In genomic region chr2:127679680-127680361, GRCh38 we compare ENCODE assay signal across 2 cellular contexts.
TF ChIP-seq lines count a peak whose summit lies in the region.

No MANE protein-coding gene starts in this region.

TF ChIP-seq in SK-N-SH, 30 proteins besides CTCF, POLR2A, EP300 and RAD21 (continued from another document):
- TF ChIP-seq RFX5 (IDR thresholded peaks at IDR 0.05; ENCODE audit: low read length) (no peak), POLR2AphosphoS5 (IDR thresholded peaks at IDR 0.05; ENCODE audit: low read depth, low read length) (no peak), CHD2 (IDR thresholded peaks at IDR 0.05; ENCODE audit: low read length, partially characterized antibody) (no peak), EZH2phosphoT487 (IDR thresholded peaks at IDR 0.05; ENCODE audit: borderline replicate concordance, low read depth) (no peak), GABPA (IDR thresholded peaks at IDR 0.05; ENCODE audit: low read depth) (no peak), TAF1 (IDR thresholded peaks at IDR 0.05; ENCODE audit: borderline replicate concordance, low read depth, low read length) (no peak)
- TF ChIP-seq, protein P1, sequence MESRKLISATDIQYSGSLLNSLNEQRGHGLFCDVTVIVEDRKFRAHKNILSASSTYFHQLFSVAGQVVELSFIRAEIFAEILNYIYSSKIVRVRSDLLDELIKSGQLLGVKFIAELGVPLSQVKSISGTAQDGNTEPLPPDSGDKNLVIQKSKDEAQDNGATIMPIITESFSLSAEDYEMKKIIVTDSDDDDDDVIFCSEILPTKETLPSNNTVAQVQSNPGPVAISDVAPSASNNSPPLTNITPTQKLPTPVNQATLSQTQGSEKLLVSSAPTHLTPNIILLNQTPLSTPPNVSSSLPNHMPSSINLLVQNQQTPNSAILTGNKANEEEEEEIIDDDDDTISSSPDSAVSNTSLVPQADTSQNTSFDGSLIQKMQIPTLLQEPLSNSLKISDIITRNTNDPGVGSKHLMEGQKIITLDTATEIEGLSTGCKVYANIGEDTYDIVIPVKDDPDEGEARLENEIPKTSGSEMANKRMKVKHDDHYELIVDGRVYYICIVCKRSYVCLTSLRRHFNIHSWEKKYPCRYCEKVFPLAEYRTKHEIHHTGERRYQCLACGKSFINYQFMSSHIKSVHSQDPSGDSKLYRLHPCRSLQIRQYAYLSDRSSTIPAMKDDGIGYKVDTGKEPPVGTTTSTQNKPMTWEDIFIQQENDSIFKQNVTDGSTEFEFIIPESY (IDR thresholded peaks at IDR 0.05; ENCODE audit: borderline replicate concordance, low read depth), result no peak
- TF ChIP-seq, protein P2, sequence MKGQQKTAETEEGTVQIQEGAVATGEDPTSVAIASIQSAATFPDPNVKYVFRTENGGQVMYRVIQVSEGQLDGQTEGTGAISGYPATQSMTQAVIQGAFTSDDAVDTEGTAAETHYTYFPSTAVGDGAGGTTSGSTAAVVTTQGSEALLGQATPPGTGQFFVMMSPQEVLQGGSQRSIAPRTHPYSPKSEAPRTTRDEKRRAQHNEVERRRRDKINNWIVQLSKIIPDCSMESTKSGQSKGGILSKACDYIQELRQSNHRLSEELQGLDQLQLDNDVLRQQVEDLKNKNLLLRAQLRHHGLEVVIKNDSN (IDR thresholded peaks at IDR 0.05; ENCODE audit: borderline replicate concordance, low read depth), result no peak

TF ChIP-seq in SK-N-SH treated with all-trans-retinoic acid at 6 μM for 48 hours, 23 proteins besides CTCF, POLR2A, EP300 and RAD21 (continued from another document):
- no peak for TF ChIP-seq CREB5 (CRISPR knock-in tag; IDR thresholded peaks at IDR 0.05; ENCODE audit: low read depth)
- no peak for TF ChIP-seq TOX (CRISPR knock-in tag; IDR thresholded peaks at IDR 0.05; ENCODE audit: borderline replicate concordance)
- TF ChIP-seq PPARA (CRISPR knock-in tag; IDR thresholded peaks at IDR 0.05; ENCODE audit: borderline replicate concordance), result no peak
- no peak for TF ChIP-seq ZNF8 (CRISPR knock-in tag; IDR thresholded peaks at IDR 0.05)
- no peak for TF ChIP-seq ZFP30 (CRISPR knock-in tag; IDR thresholded peaks at IDR 0.05)
- TF ChIP-seq ISL1 (CRISPR knock-in tag; IDR thresholded peaks at IDR 0.05), result no peak
- no peak for TF ChIP-seq ESRRG (CRISPR knock-in tag; IDR thresholded peaks at IDR 0.05)
- TF ChIP-seq CSRNP3 (CRISPR knock-in tag; IDR thresholded peaks at IDR 0.05), result no peak
- no peak for TF ChIP-seq ZC3H10 (CRISPR knock-in tag; IDR thresholded peaks at IDR 0.05)
- TF ChIP-seq CSDC2 (CRISPR knock-in tag; IDR thresholded peaks at IDR 0.05), result no peak
